In the genomic region with DNA sequence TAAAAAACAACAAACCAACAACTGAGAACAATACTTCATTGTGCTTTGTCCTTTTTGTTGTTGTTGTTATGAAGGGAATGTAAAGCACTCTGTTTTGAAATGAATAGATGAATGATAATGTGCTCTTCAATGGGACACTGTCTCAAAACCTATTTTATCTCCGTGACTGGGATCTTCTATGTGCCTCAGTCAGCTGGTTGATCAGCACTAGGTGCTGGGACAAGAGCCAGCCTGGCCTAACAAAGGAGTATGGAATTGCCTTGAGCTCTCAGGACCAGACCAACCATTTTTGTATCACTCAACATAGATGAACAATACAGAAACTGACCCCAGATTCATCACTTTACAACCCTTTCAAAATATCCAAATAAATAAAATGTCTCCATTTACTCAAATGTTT, we compare ENCODE assay signal across 16 cellular contexts.
"Had no signal": no experiment of that assay in that cellular context is flagged by ENCODE, and none has a peak within 500 bp of the region (broad histone marks: within the 10 kb centered on the region; RNA-seq: fewer than 3 reads in every experiment).

No MANE protein-coding gene starts in this region.

- H3K9me3 ChIP-seq: left ventricle myocardium inferior, tibial nerve, uterus had no signal

- DNase-seq: activated CD4-positive, alpha-beta memory T cell treated with anti-CD3 and anti-CD28 coated beads, Interleukin-2, amount 10 ng/mL, durations not matched to agents 7 days and 5 days; activated CD4-positive, alpha-beta T cell treated with anti-CD3 and anti-CD28 coated beads for 4 hours; activated effector memory CD4-positive, alpha-beta T cell treated with Interleukin-2 at 50 U/mL for 16 hours; activated T-cell treated with anti-CD3 and anti-CD28 coated beads, Interleukin-2, amount 50 U/mL, for 4 hours; brain microvascular endothelial cell; cerebellar nuclear complex; effector memory CD8-positive, alpha-beta T cell; foreskin keratinocyte; kidney; left ventricle myocardium inferior; stimulated activated CD4-positive, alpha-beta T cell treated with anti-CD3 and anti-CD28 coated beads, Interleukin-2, amount 100 ng/mL, for 24 hours; T-helper 2 cell; uterus had no signal

- H3K27ac ChIP-seq: brain microvascular endothelial cell, foreskin keratinocyte, left ventricle myocardium inferior, tibial nerve, uterus had no signal

- H3K36me3 ChIP-seq: brain microvascular endothelial cell, left ventricle myocardium inferior, tibial nerve, uterus had no signal

- FAIRE-seq: kidney had no signal

- H3K4me1 ChIP-seq: foreskin keratinocyte, left ventricle myocardium inferior, tibial nerve, uterus had no signal

- H3K27me3 ChIP-seq: brain microvascular endothelial cell, foreskin keratinocyte, tibial nerve, uterus had no signal

- ATAC-seq: activated naive CD4-positive, alpha-beta T cell treated with anti-CD3 and anti-CD28 coated beads, Interleukin-2, amount 50 U/mL, for 72 hours; activated T-cell treated with anti-CD3 and anti-CD28 coated beads, Interleukin-2, amount 50 U/mL, for 4 hours; effector memory CD8-positive, alpha-beta T cell; foreskin keratinocyte; stimulated activated memory B cell treated with anti-CD40 and anti-IgM and Interleukin-4, amounts not matched to agents 10 μg/mL and 1 μg/mL and 100 μg/mL, for 72 hours had no signal

- H3K4me3 ChIP-seq: left ventricle myocardium inferior, tibial nerve, uterus had no signal
